1 cellular context compared by ENCODE assay signal in the genomic region with DNA sequence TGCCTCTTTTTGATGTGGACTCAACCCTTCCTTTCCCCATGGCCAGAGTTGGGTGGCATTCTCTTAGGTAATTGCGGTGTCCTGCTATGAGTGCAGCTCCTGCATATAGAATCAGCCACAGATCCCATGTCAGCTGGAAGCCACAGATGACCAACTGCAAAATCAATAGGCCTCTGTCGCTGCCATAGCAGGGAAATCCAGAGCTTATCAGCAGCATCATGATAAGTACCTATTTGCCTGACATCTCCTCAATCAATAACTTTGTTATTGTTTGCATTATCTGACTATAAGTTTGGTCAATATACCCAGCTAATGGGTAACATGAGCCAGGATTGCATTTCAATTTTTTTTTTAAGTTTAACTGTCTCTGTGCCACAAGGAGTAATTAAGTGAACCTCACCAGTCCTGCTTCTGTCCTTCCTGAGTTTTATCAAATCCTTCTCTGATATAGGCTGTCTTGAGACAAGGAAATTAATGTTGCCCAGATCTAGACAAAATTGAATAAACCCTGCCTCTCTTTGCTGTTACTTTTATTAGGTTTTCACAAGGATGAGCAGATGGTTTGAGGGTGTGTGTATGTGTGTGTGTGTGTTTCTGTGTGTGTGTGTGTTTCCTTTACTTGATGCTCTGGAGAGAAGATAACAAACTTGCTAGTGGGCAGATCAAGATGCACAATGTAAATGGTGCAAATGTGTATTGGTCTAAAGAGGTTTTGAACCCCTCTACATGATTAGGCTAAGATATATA.
TF ChIP-seq lines count a peak whose summit lies in the region.

No MANE protein-coding gene starts in this region.

TF ChIP-seq in HEK293, 187 proteins besides CTCF, POLR2A, EP300 and RAD21 (continued from another document):
- no peak for TF ChIP-seq ZNF488 (tag by site-specific recombination; IDR thresholded peaks at IDR 0.05)
